In the genomic region with DNA sequence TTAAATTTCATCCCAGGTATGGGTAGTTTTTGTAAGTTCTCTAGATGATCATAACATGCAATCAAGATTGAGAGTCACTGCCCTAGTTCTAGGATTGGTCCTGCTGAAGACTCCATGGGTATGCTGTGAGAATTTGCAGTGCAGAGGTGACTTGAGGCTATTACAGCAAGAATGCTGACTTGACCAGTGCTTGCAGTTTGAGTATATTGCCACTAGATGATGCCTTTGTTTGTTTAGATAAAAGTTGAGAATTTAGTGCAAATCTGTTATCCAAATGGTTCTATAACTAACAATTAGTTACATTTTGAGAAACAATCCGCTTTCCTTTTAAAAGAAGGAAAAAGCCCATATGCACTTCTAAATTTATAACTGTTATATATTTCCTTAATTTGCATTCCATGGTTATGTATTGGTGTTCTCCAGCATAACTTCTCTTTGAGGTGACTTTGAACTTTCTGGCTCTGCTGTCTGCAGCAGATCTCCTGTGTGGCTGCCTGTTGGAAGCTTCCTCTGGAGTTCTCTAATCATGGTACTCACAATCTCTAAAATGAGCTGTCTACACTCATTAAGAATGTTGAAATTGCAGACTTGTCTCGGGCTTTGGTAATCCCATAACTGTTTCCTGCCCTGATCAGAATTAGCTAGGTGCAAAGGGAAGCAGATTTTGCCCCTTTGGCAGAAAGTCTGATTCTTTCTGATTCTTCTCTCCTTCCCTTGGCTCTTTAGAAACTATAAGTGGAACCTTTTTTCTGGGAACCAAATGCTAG, we compare ENCODE assay signal across 2 cellular contexts.
A peak's percentile ranks its signal among the peaks of the same experiment; 100 is the strongest.
TF ChIP-seq lines count a peak whose summit lies in the region.

No MANE protein-coding gene starts in this region.

TF ChIP-seq in IMR-90, 13 proteins besides CTCF, POLR2A, EP300 and RAD21:
- TF ChIP-seq FOS (IDR thresholded peaks at IDR 0.05; ENCODE audit: low read depth, low read length) (no peak), MAFK (IDR thresholded peaks at IDR 0.05; ENCODE audit: low read depth, low read length) (peak; percentile 81), SMC3 (IDR thresholded peaks at IDR 0.05; ENCODE audit: low read depth, low read length) (peak; percentile 58)

TF ChIP-seq in K562, 482 proteins besides CTCF, POLR2A, EP300 and RAD21:
- TF ChIP-seq ZNF165 (CRISPR knock-in tag; IDR thresholded peaks at IDR 0.05; ENCODE audit: borderline replicate concordance) = no peak
- TF ChIP-seq NFIX (CRISPR knock-in tag; IDR thresholded peaks at IDR 0.05; ENCODE audit: low read depth) = no peak
- TF ChIP-seq FOXA3 (CRISPR knock-in tag; conservative IDR thresholded peaks at IDR 0.05 in 1 of 2, IDR thresholded peaks at IDR 0.05 in 1 of 2) = peak in 1 of 2 experiments; percentile 43; a peak in 1 of 4 replicates
- no peak for TF ChIP-seq MYNN (IDR thresholded peaks at IDR 0.05)
- TF ChIP-seq MYNN (CRISPR knock-in tag; IDR thresholded peaks at IDR 0.05) = no peak
- TF ChIP-seq TEAD1 (CRISPR knock-in tag; IDR thresholded peaks at IDR 0.05) = 0 out of 4 replicates have a peak, but pooled peaks of 1 of the 2 experiments have one; percentile 41
- TF ChIP-seq, protein P1, sequence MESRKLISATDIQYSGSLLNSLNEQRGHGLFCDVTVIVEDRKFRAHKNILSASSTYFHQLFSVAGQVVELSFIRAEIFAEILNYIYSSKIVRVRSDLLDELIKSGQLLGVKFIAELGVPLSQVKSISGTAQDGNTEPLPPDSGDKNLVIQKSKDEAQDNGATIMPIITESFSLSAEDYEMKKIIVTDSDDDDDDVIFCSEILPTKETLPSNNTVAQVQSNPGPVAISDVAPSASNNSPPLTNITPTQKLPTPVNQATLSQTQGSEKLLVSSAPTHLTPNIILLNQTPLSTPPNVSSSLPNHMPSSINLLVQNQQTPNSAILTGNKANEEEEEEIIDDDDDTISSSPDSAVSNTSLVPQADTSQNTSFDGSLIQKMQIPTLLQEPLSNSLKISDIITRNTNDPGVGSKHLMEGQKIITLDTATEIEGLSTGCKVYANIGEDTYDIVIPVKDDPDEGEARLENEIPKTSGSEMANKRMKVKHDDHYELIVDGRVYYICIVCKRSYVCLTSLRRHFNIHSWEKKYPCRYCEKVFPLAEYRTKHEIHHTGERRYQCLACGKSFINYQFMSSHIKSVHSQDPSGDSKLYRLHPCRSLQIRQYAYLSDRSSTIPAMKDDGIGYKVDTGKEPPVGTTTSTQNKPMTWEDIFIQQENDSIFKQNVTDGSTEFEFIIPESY (CRISPR knock-in tag; IDR thresholded peaks at IDR 0.05) = no peak
- TF ChIP-seq ZNF316 (IDR thresholded peaks at IDR 0.05) = 0 out of 2 replicates have a peak, but pooled peaks have one; percentile 8
